In the genomic region with DNA sequence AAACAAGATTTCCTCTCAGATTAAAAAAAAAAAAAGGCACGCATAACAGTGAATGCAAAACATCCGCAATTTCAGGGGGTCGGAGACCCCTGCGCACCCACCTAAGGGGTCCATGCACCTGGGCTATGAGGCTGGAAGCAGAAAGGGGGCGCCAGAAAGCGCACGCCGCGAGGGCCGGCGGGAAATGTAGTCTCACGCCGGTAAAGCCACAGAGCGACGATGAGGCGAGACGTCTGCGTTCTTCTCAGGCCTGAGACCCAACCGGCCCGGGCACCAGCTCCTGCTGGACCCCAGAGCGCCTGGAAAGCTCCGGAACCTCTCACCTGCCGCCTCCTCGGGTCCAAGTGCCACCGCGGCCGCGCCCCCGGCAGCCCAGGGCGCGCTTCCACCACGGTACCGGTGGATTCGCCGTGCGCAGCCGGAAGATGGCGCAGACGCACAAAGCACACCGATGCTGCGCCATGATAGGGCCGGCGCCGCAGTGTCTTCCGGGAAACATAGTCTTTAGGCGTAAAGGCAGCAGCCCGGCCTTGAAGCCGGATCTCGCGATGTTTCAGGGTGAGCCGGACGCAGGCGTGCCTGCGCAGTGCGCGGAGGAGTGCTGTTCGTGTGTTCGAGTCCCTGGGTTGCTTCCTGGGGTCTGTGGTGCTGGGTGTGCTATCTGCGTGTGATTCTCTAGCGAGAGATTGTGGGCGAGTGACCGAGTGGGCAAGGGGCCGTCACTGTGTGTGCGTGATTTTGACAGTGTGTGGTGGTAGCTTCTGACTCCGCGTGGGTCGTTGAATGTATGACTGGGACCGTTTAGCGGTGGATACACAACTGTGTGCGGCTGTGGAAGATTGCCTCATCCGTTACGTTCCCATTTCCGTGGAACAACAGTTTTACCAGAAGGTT, we compare ENCODE assay signal across 8 cellular contexts. TPM values are rescaled to one million over a fixed set of nuclear protein-coding genes. Genes with fewer than 3 reads are reported as not detected.
DNase-seq lines count a peak whose midpoint lies in the region; ATAC-seq and TF ChIP-seq lines count a peak whose summit lies in the region.

ZNF582 (minus strand) TSS at position 416 of the 894 bp plus-strand sequence. CDS start 1,782 bp downstream, outside the sequence.

- POLR2A ChIA-PET in MCF 10A (lab: Yijun Ruan, JAX), result no interaction called here

- H3K27ac ChIP-seq in duodenal mucosa (ENCODE audit: low read depth, low read length), result peak within 1 kb of the TSS; percentile 83
- peak within 1 kb of the TSS; percentile 39 to 77 (median 72) for H3K27ac ChIP-seq in right lobe of liver

- H3K4me1 Mint-ChIP-seq in MCF 10A (ENCODE audit: insufficient read depth, unreplicated experiment), result no peaks in the 10 kb centered on the region

- in situ Hi-C loops in T47D (cut with HindIII; ENCODE audit: low pct_unique_long_range_greater_than_20kb, low sequenced_read_pairs), result no loop called here

- no peaks in the 10 kb centered on the region for H3K27me3 ChIP-seq in duodenal mucosa (ENCODE audit: control insufficient read depth in 1 of 2, insufficient read depth in 2 of 2, low read length in 2 of 2)
- no peaks in the 10 kb centered on the region for H3K27me3 ChIP-seq in right lobe of liver

- CTCF ChIA-PET in MCF 10A (lab: Yijun Ruan, JAX), result no interaction called here

- peak within 1 kb of the TSS; percentile 62 to 82 for H3K9ac ChIP-seq in duodenal mucosa (ENCODE audit: low read depth in 1 of 2, low read length in 2 of 2)

- DNase-seq in T47D (ENCODE audit: low read depth in 1 of 2, low spot score in 1 of 2) (peak; percentile 84 to 97), MCF 10A (ENCODE audit: unreplicated experiment) (no peak), NCI-H2227 (lab: John Stamatoyannopoulos, UW; ENCODE audit: unreplicated experiment) (peak; percentile 100), right lobe of liver (peak; percentile 95 to 98 (median 95))
- peak; percentile 88 to 92 for DNase-seq in activated CD4-positive, alpha-beta T cell treated with anti-CD3 and anti-CD28 coated beads, Interleukin-2, amount 50 U/mL, for 4 hours
- peak; percentile 93 for DNase-seq in stimulated activated CD4-positive, alpha-beta T cell treated with anti-CD3 and anti-CD28 coated beads, Interleukin-4, amount 100 ng/mL, for 24 hours

- no peaks in the 10 kb centered on the region for H3K27me3 Mint-ChIP-seq in MCF 10A (ENCODE audit: insufficient read depth, unreplicated experiment)

- H3K9me3 ChIP-seq in duodenal mucosa (ENCODE audit: control insufficient read depth in 1 of 2, low read length in 2 of 2) (peaks cover 33% of the 10 kb centered on the region in 2 donors), right lobe of liver (peaks cover 0 to 9% (median 0%) of the 10 kb centered on the region in 4 donors)

- H3K4me3 ChIP-seq in duodenal mucosa (ENCODE audit: low read depth in 1 of 2, low read length in 2 of 2) (peak within 1 kb of the TSS; percentile 89), right lobe of liver (peak within 1 kb of the TSS; percentile 56 to 66 (median 64))

- WGBS in right lobe of liver (ENCODE audit: insufficient coverage, low coverage, low lambda C conversion rate, missing lambda C conversion rate), result 6% methylated on average over 19 of the region's 73 CpGs

- ATAC-seq in HG03066 (IDR thresholded peaks at IDR 0.05; ENCODE audit: low read depth, unreplicated experiment) (peak; percentile 85), right lobe of liver (peak; percentile 96 to 99 (median 99))

- intact Hi-C loops in MCF 10A (cut with micrococcal nuclease), result no loop called here
- intact Hi-C loops in right lobe of liver (cut with DNase I), result no loop called here

- no peak within 1 kb of the TSS for H3K27ac Mint-ChIP-seq in MCF 10A (ENCODE audit: low read depth, unreplicated experiment)

- H3K36me3 Mint-ChIP-seq in MCF 10A (ENCODE audit: insufficient read depth, unreplicated experiment), result no peaks in the 10 kb centered on the region

- H3K9me3 Mint-ChIP-seq in MCF 10A (ENCODE audit: unreplicated experiment), result peaks cover 49% of the 10 kb centered on the region

- H3K4me1 ChIP-seq in duodenal mucosa (ENCODE audit: control insufficient read depth in 1 of 2, insufficient read depth in 2 of 2, low read length in 2 of 2), result no peaks in the 10 kb centered on the region
- peaks cover 0 to 4% (median 0%) of the 10 kb centered on the region in 4 donors for H3K4me1 ChIP-seq in right lobe of liver

- TF ChIP-seq CTCF in MCF 10A (IDR thresholded peaks at IDR 0.05; ENCODE audit: unreplicated experiment) (no peak), right lobe of liver (IDR thresholded peaks at IDR 0.05) (peak; percentile 50 to 66 (median 62))

- no peak within 1 kb of the TSS for H3K4me3 Mint-ChIP-seq in MCF 10A (ENCODE audit: unreplicated experiment)

- peak; percentile 45 for TF ChIP-seq POLR2A in right lobe of liver (IDR thresholded peaks at IDR 0.05)

- H3K36me3 ChIP-seq in duodenal mucosa (ENCODE audit: control insufficient read depth in 1 of 2, insufficient read depth in 2 of 2, low read length in 2 of 2) (peaks cover 6 to 16% of the 10 kb centered on the region in 2 donors), right lobe of liver (no peaks in the 10 kb centered on the region)

- BruUV-seq in MCF 10A (replicated peaks; lab: Mats Ljungman, UMichigan), result no TSS peak

RNA-seq across cellular contexts. Expression of gene ZNF582, which starts in this region (rescaled TPM):
- total RNA-seq in MCF 10A (2022) (not detected in 2 replicates), right lobe of liver (1 to 10 TPM in 4 of 6 experiments, under 1 TPM in 2; 0.80 to 2.8 (median 1.5) TPM)
